ENCODE assay signal across 17 cellular contexts in the genomic region with DNA sequence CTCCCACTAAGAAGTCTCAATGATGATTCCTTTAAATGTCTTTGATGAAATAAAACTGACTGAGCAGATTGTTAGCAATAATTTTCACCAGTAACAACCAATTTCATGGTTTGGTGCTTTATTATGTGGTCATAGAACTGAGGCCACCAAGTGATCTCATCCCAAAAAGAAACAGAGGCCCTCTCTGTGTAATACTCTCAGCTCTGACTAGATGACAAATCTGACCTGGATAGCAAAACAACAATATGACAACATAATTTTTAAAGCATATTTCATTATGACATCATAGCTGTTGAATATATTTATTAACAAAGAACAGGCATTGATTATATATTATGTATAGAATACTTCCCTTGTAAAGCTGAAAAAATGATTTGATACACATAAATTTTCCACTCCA.
DNase-seq lines count a peak whose midpoint lies in the region; ATAC-seq and TF ChIP-seq lines count a peak whose summit lies in the region.
"Had no signal": no experiment of that assay in that cellular context is flagged by ENCODE, and none has a peak within 500 bp of the region (broad histone marks: within the 10 kb centered on the region; RNA-seq: fewer than 3 reads in every experiment).

No MANE protein-coding gene starts in this region.

- TF ChIP-seq CTCF in HEK293 (tag by site-specific recombination; IDR thresholded peaks at IDR 0.05) = no peak
- no peak for TF ChIP-seq CTCF in VCaP (conservative IDR thresholded peaks at IDR 0.05)

- in situ Hi-C loops in ACHN (cut with HindIII; ENCODE audit: low pct_ligation_motif_present, low pct_unique_long_range_greater_than_20kb, low sequenced_read_pairs) = no loop called here

- H3K4me1 ChIP-seq in HEK293 (ENCODE audit: control insufficient read depth, insufficient read depth, low read length) = peaks cover 28% of the 10 kb centered on the region
- H3K4me1 ChIP-seq: BLaER1, Caco-2 had no signal

- ATAC-seq in GM19452 (IDR thresholded peaks at IDR 0.05; ENCODE audit: unreplicated experiment) = no peak
- ATAC-seq: K562 had no signal

- DNase-seq in ACHN = peak; percentile 28
- peak; percentile 59 for DNase-seq in foreskin melanocyte
- no peak for DNase-seq in HEK293T (ENCODE audit: extremely low spot score)
- DNase-seq in activated naive CD4-positive, alpha-beta T cell treated with anti-CD3 and anti-CD28 coated beads, Interleukin-2, amount 50 U/mL, for 16 hours = no peak
- DNase-seq: AML-193; Caco-2; CD8-positive, alpha-beta memory T cell; DMS79 treated with DMSO at 0.1 percent for 48 hours; EL; GDM1 had no signal

- CTCF ChIA-PET in HEK293 (lab: Yijun Ruan, JAX) (no interaction called here), HEK293T (lab: Yijun Ruan, JAX) (no interaction called here)

- H3K27ac ChIP-seq in HEK293 (ENCODE audit: extremely low read depth, low read depth, low read length) (no peak overlapping the region), VCaP (peak overlapping the region; percentile 79)
- H3K27ac ChIP-seq: BLaER1, HL-60 had no signal

- POLR2A ChIA-PET in HEK293 (lab: Yijun Ruan, JAX) = no interaction called here
- POLR2A ChIA-PET in HEK293T (lab: Yijun Ruan, JAX) = no interaction called here

- no peaks in the 10 kb centered on the region for H3K9me3 ChIP-seq in HEK293 (ENCODE audit: control insufficient read depth, insufficient read depth, low read depth, low read length)
- H3K9me3 ChIP-seq: BLaER1, Caco-2, HAP-1 had no signal

- H3K4me3 ChIP-seq in HEK293 (ENCODE audit: low read depth, low read length) = no peak overlapping the region
- H3K4me3 ChIP-seq: BLaER1, HAP-1, K562 had no signal

- H3K36me3 ChIP-seq in HEK293 (ENCODE audit: control insufficient read depth in 2 of 2, insufficient read depth in 1 of 2, low read length in 2 of 2) = no peaks in the 10 kb centered on the region
- H3K36me3 ChIP-seq: BLaER1, HAP-1 had no signal

TF ChIP-seq in HEK293, 187 proteins besides CTCF, POLR2A, EP300 and RAD21 (continues in another document):
- no peak for TF ChIP-seq ZNF776 (tag by site-specific recombination; IDR thresholded peaks at IDR 0.05; ENCODE audit: borderline replicate concordance)
- TF ChIP-seq ZNF660 (tag by site-specific recombination; IDR thresholded peaks at IDR 0.05) = no peak
- peak; percentile 56; the same call in 1 of the 2 replicates for TF ChIP-seq ZEB2 (tag by site-specific recombination; IDR thresholded peaks at IDR 0.05)
- no peak for TF ChIP-seq ZNF2 (tag by site-specific recombination; IDR thresholded peaks at IDR 0.05)
- no peak for TF ChIP-seq ZNF37A (tag by site-specific recombination; IDR thresholded peaks at IDR 0.05)
- TF ChIP-seq, protein P1, sequence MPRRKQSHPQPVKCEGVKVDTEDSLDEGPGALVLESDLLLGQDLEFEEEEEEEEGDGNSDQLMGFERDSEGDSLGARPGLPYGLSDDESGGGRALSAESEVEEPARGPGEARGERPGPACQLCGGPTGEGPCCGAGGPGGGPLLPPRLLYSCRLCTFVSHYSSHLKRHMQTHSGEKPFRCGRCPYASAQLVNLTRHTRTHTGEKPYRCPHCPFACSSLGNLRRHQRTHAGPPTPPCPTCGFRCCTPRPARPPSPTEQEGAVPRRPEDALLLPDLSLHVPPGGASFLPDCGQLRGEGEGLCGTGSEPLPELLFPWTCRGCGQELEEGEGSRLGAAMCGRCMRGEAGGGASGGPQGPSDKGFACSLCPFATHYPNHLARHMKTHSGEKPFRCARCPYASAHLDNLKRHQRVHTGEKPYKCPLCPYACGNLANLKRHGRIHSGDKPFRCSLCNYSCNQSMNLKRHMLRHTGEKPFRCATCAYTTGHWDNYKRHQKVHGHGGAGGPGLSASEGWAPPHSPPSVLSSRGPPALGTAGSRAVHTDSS (tag by site-specific recombination; IDR thresholded peaks at IDR 0.05) = no peak
- TF ChIP-seq, protein P2, sequence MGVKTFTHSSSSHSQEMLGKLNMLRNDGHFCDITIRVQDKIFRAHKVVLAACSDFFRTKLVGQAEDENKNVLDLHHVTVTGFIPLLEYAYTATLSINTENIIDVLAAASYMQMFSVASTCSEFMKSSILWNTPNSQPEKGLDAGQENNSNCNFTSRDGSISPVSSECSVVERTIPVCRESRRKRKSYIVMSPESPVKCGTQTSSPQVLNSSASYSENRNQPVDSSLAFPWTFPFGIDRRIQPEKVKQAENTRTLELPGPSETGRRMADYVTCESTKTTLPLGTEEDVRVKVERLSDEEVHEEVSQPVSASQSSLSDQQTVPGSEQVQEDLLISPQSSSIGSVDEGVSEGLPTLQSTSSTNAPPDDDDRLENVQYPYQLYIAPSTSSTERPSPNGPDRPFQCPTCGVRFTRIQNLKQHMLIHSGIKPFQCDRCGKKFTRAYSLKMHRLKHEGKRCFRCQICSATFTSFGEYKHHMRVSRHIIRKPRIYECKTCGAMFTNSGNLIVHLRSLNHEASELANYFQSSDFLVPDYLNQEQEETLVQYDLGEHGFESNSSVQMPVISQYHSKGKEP (tag by site-specific recombination; IDR thresholded peaks at IDR 0.05) = no peak
- TF ChIP-seq, protein P3, sequence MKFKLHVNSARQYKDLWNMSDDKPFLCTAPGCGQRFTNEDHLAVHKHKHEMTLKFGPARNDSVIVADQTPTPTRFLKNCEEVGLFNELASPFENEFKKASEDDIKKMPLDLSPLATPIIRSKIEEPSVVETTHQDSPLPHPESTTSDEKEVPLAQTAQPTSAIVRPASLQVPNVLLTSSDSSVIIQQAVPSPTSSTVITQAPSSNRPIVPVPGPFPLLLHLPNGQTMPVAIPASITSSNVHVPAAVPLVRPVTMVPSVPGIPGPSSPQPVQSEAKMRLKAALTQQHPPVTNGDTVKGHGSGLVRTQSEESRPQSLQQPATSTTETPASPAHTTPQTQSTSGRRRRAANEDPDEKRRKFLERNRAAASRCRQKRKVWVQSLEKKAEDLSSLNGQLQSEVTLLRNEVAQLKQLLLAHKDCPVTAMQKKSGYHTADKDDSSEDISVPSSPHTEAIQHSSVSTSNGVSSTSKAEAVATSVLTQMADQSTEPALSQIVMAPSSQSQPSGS (tag by site-specific recombination; IDR thresholded peaks at IDR 0.05; ENCODE audit: low read depth) = peak; percentile 86
- peak; percentile 83 for TF ChIP-seq ZBTB21 (tag by site-specific recombination; IDR thresholded peaks at IDR 0.05)
- no peak for TF ChIP-seq GLI4 (tag by site-specific recombination; IDR thresholded peaks at IDR 0.05)
- peak; percentile 90 for TF ChIP-seq ZNF629 (tag by site-specific recombination; IDR thresholded peaks at IDR 0.05)
- TF ChIP-seq ZNF140 (tag by site-specific recombination; IDR thresholded peaks at IDR 0.05) = no peak

TF ChIP-seq in HEK293T, 16 proteins besides CTCF, POLR2A, EP300 and RAD21:
- no peak for TF ChIP-seq LEF1 (IDR thresholded peaks at IDR 0.05; ENCODE audit: borderline replicate concordance)
- TF ChIP-seq NFRKB (IDR thresholded peaks at IDR 0.05) = no peak
- TF ChIP-seq FOXA1 (IDR thresholded peaks at IDR 0.05) = no peak
- no peak for TF ChIP-seq ARNT (IDR thresholded peaks at IDR 0.05)
- TF ChIP-seq ZNF384 (IDR thresholded peaks at IDR 0.05) = no peak
- TF ChIP-seq, protein P4, sequence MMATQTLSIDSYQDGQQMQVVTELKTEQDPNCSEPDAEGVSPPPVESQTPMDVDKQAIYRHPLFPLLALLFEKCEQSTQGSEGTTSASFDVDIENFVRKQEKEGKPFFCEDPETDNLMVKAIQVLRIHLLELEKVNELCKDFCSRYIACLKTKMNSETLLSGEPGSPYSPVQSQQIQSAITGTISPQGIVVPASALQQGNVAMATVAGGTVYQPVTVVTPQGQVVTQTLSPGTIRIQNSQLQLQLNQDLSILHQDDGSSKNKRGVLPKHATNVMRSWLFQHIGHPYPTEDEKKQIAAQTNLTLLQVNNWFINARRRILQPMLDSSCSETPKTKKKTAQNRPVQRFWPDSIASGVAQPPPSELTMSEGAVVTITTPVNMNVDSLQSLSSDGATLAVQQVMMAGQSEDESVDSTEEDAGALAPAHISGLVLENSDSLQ (IDR thresholded peaks at IDR 0.05) = no peak
- no peak for TF ChIP-seq FOXM1 (IDR thresholded peaks at IDR 0.05; ENCODE audit: borderline replicate concordance)
- no peak for TF ChIP-seq ELF4 (IDR thresholded peaks at IDR 0.05)
- TF ChIP-seq L3MBTL2 (conservative IDR thresholded peaks at IDR 0.05) = no peak
- no peak for TF ChIP-seq TARDBP (IDR thresholded peaks at IDR 0.05)
- TF ChIP-seq BHLHE40 (IDR thresholded peaks at IDR 0.05; ENCODE audit: borderline replicate concordance) = no peak

Comparison
In these comparisons a context has a peak if more than half of its experiments do, and no peak if none do; other contexts are left out.
1. DNase-seq: peak in ACHN (single experiment) and foreskin melanocyte (single experiment); none in HEK293T (single experiment) and activated naive CD4-positive, alpha-beta T cell treated with anti-CD3 and anti-CD28 coated beads, Interleukin-2, amount 50 U/mL, for 16 hours (single experiment).